Comparison of ENCODE assay signal across 25 cellular contexts in the genomic region with DNA sequence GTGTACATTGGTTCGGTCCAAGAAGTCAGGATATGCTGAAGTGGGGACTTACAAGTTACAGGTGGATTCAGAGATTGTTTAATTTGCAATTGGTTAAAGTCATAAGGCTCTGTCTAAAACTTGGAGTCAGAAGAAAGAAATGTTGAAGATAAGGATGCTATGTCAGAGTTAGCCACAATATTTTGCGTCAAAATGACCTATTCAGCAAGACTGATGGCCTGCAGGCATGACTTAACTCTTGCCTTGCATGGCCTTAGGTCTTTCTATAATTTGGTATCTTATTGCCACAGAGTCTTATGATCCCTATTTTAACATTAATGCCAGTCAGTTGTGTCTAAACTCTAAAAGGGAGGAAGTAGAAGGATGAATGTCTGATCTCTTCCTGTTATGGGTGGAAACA.
"Had no signal": no experiment of that assay in that cellular context is flagged by ENCODE, and none has a peak within 500 bp of the region (broad histone marks: within the 10 kb centered on the region; RNA-seq: fewer than 3 reads in every experiment).

No MANE protein-coding gene starts in this region.

- H3K27me3 ChIP-seq: esophagus squamous epithelium, gastrocnemius medialis, ovary, sigmoid colon, testis, tibial artery, upper lobe of left lung had no signal

- H3K36me3 ChIP-seq: esophagus squamous epithelium, gastrocnemius medialis, ovary, sigmoid colon, tibial artery, upper lobe of left lung had no signal

- H3K36me3 Mint-ChIP-seq: memory B cell; natural killer cell; stimulated activated memory B cell treated with anti-CD40 and anti-IgM and Interleukin-4, amounts not matched to agents 10 μg/mL and 1 μg/mL and 100 μg/mL, for 72 hours had no signal

- H3K27me3 Mint-ChIP-seq: memory B cell; stimulated activated memory B cell treated with anti-CD40 and anti-IgM and Interleukin-4, amounts not matched to agents 10 μg/mL and 1 μg/mL and 100 μg/mL, for 72 hours had no signal

- H3K9me3 Mint-ChIP-seq: memory B cell; natural killer cell; stimulated activated memory B cell treated with anti-CD40 and anti-IgM and Interleukin-4, amounts not matched to agents 10 μg/mL and 1 μg/mL and 100 μg/mL, for 72 hours had no signal

- H3K4me3 Mint-ChIP-seq: memory B cell; natural killer cell; stimulated activated memory B cell treated with anti-CD40 and anti-IgM and Interleukin-4, amounts not matched to agents 10 μg/mL and 1 μg/mL and 100 μg/mL, for 72 hours had no signal

- DNase-seq: dermis blood vessel endothelial cell; effector memory CD4-positive, alpha-beta T cell; esophagus squamous epithelium; gastrocnemius medialis; head of caudate nucleus; kidney; natural killer cell; occipital lobe; ovary; posterior cingulate gyrus; psoas muscle; right cardiac atrium; sigmoid colon; stimulated activated CD4-positive, alpha-beta T cell treated with anti-CD3 and anti-CD28 coated beads, Interleukin-2, amount 100 ng/mL, for 24 hours; stimulated activated CD4-positive, alpha-beta T cell treated with anti-CD3 and anti-CD28 coated beads, Interleukin-4, amount 100 ng/mL, for 4 hours; stimulated activated naive CD8-positive, alpha-beta T cell treated with anti-CD3 and anti-CD28 coated beads, Interleukin-15, Interleukin-2, amounts not matched to agents 100 U/mL and 50 U/mL, for 24 hours; substantia nigra; testis; tibial artery; upper lobe of left lung had no signal

- H3K4me1 ChIP-seq: psoas muscle, testis had no signal

- H3K4me1 Mint-ChIP-seq: stimulated activated memory B cell treated with anti-CD40 and anti-IgM and Interleukin-4, amounts not matched to agents 10 μg/mL and 1 μg/mL and 100 μg/mL, for 72 hours had no signal

- H3K4me3 ChIP-seq: coronary artery, esophagus squamous epithelium, gastrocnemius medialis, lung, ovary, psoas muscle, sigmoid colon, testis, tibial artery, upper lobe of left lung had no signal

- H3K27ac Mint-ChIP-seq: memory B cell; natural killer cell; stimulated activated memory B cell treated with anti-CD40 and anti-IgM and Interleukin-4, amounts not matched to agents 10 μg/mL and 1 μg/mL and 100 μg/mL, for 72 hours had no signal

- ATAC-seq: gastrocnemius medialis; left lobe of liver; natural killer cell; psoas muscle; right cardiac atrium; stimulated activated memory B cell treated with anti-CD40 and anti-IgM and Interleukin-4, amounts not matched to agents 10 μg/mL and 1 μg/mL and 100 μg/mL, for 72 hours; stimulated activated naive CD8-positive, alpha-beta T cell treated with anti-CD3 and anti-CD28 coated beads, Interleukin-15, Interleukin-2, amounts not matched to agents 100 U/mL and 50 U/mL, for 24 hours had no signal

- H3K27ac ChIP-seq: coronary artery, esophagus squamous epithelium, gastrocnemius medialis, ovary, psoas muscle, sigmoid colon, testis, tibial artery, upper lobe of left lung had no signal

- H3K9me3 ChIP-seq: esophagus squamous epithelium, gastrocnemius medialis, ovary, psoas muscle, sigmoid colon, testis, tibial artery, upper lobe of left lung had no signal
